Comparison of ENCODE assay signal across 18 cellular contexts in the genomic region with DNA sequence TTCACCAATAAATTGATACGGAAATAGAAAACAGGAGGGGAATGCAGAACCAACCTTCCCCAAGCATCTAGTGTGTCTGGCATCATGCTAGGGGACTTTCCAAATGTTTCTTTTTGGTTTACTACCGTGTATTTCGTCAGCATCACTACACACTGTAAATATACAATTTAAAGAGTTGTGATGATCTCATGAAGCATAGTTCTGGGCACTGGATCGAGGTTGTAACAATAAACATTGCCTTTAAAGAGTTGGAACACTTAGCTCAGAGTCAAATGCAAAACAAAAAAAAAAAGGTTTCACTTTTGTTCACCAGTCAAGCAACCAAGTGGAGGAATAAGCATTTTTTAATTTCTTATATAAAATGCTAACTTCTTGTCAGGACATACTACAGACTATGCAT. TPM values are rescaled to one million over a fixed set of nuclear protein-coding genes. Genes with fewer than 3 reads are reported as not detected.
DNase-seq lines count a peak whose midpoint lies in the region; TF ChIP-seq lines count a peak whose summit lies in the region.
"Had no signal": no experiment of that assay in that cellular context is flagged by ENCODE, and none has a peak within 500 bp of the region (broad histone marks: within the 10 kb centered on the region; RNA-seq: fewer than 3 reads in every experiment).

No MANE protein-coding gene starts in this region.

- no peak overlapping the region for H2BK120ac ChIP-seq in mesenchymal stem cell (ENCODE audit: low read depth, low read length)

- no peak for DNase-seq in CD4-positive, alpha-beta memory T cell
- DNase-seq in HFFc6 (peak; percentile 52), astrocyte of the hippocampus (ENCODE audit: low read depth, low spot score) (peak; percentile 29), mesenchymal stem cell (peak; percentile 91), HK-2 (ENCODE audit: unreplicated experiment) (no peak), GM13976 (ENCODE audit: low spot score) (no peak), ascending aorta (ENCODE audit: low spot score in 2 of 2) (no peak), osteocyte (ENCODE audit: extremely low spot score, unreplicated experiment) (no peak)
- DNase-seq: activated CD4-positive, alpha-beta T cell treated with anti-CD3 and anti-CD28 coated beads, Interleukin-2, amount 10 ng/mL, durations not matched to agents 7 days and 5 days; caudate nucleus; H9; hippocampal formation; Kasumi-1; NCI-H1930; NCI-H69; right lobe of liver; stimulated activated CD4-positive, alpha-beta T cell treated with anti-CD3 and anti-CD28 coated beads, Interleukin-4, amount 100 ng/mL, for 4 hours had no signal

- H3K14ac ChIP-seq in mesenchymal stem cell (ENCODE audit: low read length in 2 of 2): no peak overlapping the region

- H3K4me1 ChIP-seq in CD4-positive, alpha-beta memory T cell (ENCODE audit: insufficient read depth, low read length): peaks cover 21% of the 10 kb centered on the region
- H3K4me1 ChIP-seq in mesenchymal stem cell (ENCODE audit: control insufficient read depth, insufficient read depth, low read depth, low read length) (peaks cover 3% of the 10 kb centered on the region), ascending aorta (peaks cover 0 to 8% of the 10 kb centered on the region in 2 donors)

- no peaks in the 10 kb centered on the region for H3K27me3 ChIP-seq in CD4-positive, alpha-beta memory T cell (ENCODE audit: insufficient read depth, low read length)
- no peaks in the 10 kb centered on the region for H3K27me3 ChIP-seq in mesenchymal stem cell (ENCODE audit: control insufficient read depth in 1 of 2, insufficient read depth in 1 of 2, low read length in 2 of 2)
- no peaks in the 10 kb centered on the region for H3K27me3 ChIP-seq in ascending aorta
- H3K27me3 ChIP-seq: right lobe of liver had no signal

- peak overlapping the region; percentile 26 for H3K9ac ChIP-seq in mesenchymal stem cell (ENCODE audit: low read length)

- H4K91ac ChIP-seq in mesenchymal stem cell (ENCODE audit: low read length): no peak overlapping the region

- H2BK5ac ChIP-seq in mesenchymal stem cell (ENCODE audit: low read depth, low read length, poor library complexity, severe bottlenecking): no peak overlapping the region

- no peak overlapping the region for H2BK12ac ChIP-seq in mesenchymal stem cell (ENCODE audit: low read length in 2 of 2)

- no peak overlapping the region for H2BK15ac ChIP-seq in mesenchymal stem cell (ENCODE audit: low read depth, poor library complexity, severe bottlenecking)

- no peak overlapping the region for H3K27ac ChIP-seq in CD4-positive, alpha-beta memory T cell (ENCODE audit: low read depth, low read length)
- H3K27ac ChIP-seq in mesenchymal stem cell (ENCODE audit: low read length, poor library complexity, severe bottlenecking): no peak overlapping the region
- H3K27ac ChIP-seq in ascending aorta: no peak overlapping the region
- H3K27ac ChIP-seq: right lobe of liver had no signal

- peaks cover 19 to 26% of the 10 kb centered on the region in 2 donors for H3K36me3 Mint-ChIP-seq in CD4-positive, alpha-beta memory T cell
- H3K36me3 Mint-ChIP-seq in HFFc6 (ENCODE audit: low read depth) (peaks cover 13% of the 10 kb centered on the region), osteocyte (ENCODE audit: unreplicated experiment) (peaks cover 24% of the 10 kb centered on the region)

- H3K79me1 ChIP-seq in mesenchymal stem cell (replicated peaks; ENCODE audit: low read length, poor library complexity, severe bottlenecking): peaks cover 12% of the 10 kb centered on the region

- H4K8ac ChIP-seq in mesenchymal stem cell (ENCODE audit: low read length): no peak overlapping the region

- POLR2A ChIA-PET in CD4-positive, alpha-beta memory T cell (lab: Charles Lee; ENCODE audit: partially characterized antibody): interaction anchor here (1.4 kb wide), 1 partner anchor 20 kb away, joined by 4 read pairs; no protein-coding TSS in a partner anchor

- H3K4ac ChIP-seq in mesenchymal stem cell (ENCODE audit: low read depth in 1 of 2, low read length in 2 of 2): no peak overlapping the region

- peaks cover 16% of the 10 kb centered on the region for H3K36me3 ChIP-seq in CD4-positive, alpha-beta memory T cell (ENCODE audit: insufficient read depth, low read length)
- peaks cover 10 to 32% of the 10 kb centered on the region in 2 experiments for H3K36me3 ChIP-seq in mesenchymal stem cell (ENCODE audit: control insufficient read depth in 1 of 2, insufficient read depth in 2 of 2, low read depth in 1 of 2, low read length in 2 of 2)
- H3K36me3 ChIP-seq in ascending aorta: peaks cover 6 to 19% of the 10 kb centered on the region in 2 donors
- H3K36me3 ChIP-seq: right lobe of liver had no signal

- H3K4me3 Mint-ChIP-seq in CD4-positive, alpha-beta memory T cell: no peak overlapping the region
- H3K4me3 Mint-ChIP-seq in HFFc6 (no peak overlapping the region), osteocyte (ENCODE audit: unreplicated experiment) (no peak overlapping the region)
- H3K4me3 Mint-ChIP-seq: activated CD4-positive, alpha-beta T cell treated with anti-CD3 and anti-CD28 coated beads, Interleukin-2, amount 10 ng/mL, durations not matched to agents 7 days and 5 days; H9; stimulated activated memory B cell treated with anti-CD40 and anti-IgM and Interleukin-4, amounts not matched to agents 10 μg/mL and 1 μg/mL and 100 μg/mL, for 72 hours had no signal

- H3K9me3 ChIP-seq in CD4-positive, alpha-beta memory T cell (ENCODE audit: control insufficient read depth in 1 of 2, low read length in 2 of 2): no peaks in the 10 kb centered on the region
- no peaks in the 10 kb centered on the region for H3K9me3 ChIP-seq in mesenchymal stem cell (ENCODE audit: control insufficient read depth, low read length)
- H3K9me3 ChIP-seq in ascending aorta: no peaks in the 10 kb centered on the region
- H3K9me3 ChIP-seq: right lobe of liver had no signal

- no peak overlapping the region for H3K23ac ChIP-seq in mesenchymal stem cell (ENCODE audit: low read length in 2 of 2)

- TF ChIP-seq CTCF in HFFc6 (IDR thresholded peaks at IDR 0.05) (no peak), GM13976 (IDR thresholded peaks at IDR 0.05; ENCODE audit: borderline replicate concordance, control extremely low read depth, extremely low read depth, insufficient read depth, missing control alignments) (no peak), ascending aorta (IDR thresholded peaks at IDR 0.05) (no peak), osteocyte (IDR thresholded peaks at IDR 0.05) (no peak)

- WGBS in mesenchymal stem cell: 29% methylated on average over 2 of the region's 4 CpGs

- peaks cover 16 to 26% (median 21%) of the 10 kb centered on the region in 4 donors for H3K4me1 Mint-ChIP-seq in CD4-positive, alpha-beta memory T cell
- H3K4me1 Mint-ChIP-seq in HFFc6 (ENCODE audit: low read depth): peaks cover 39% of the 10 kb centered on the region
- H3K4me1 Mint-ChIP-seq in osteocyte (ENCODE audit: unreplicated experiment): peaks cover 14% of the 10 kb centered on the region

- no peak overlapping the region for H2AFZ ChIP-seq in mesenchymal stem cell (ENCODE audit: low read depth, low read length)

- CTCF ChIA-PET in CD4-positive, alpha-beta memory T cell (lab: Charles Lee; ENCODE audit: partially characterized antibody): interaction anchor here (3.5 kb wide), 1 partner anchor 20 kb away, joined by 9 read pairs; no protein-coding TSS in a partner anchor

- intact Hi-C loops in CD4-positive, alpha-beta memory T cell (cut with micrococcal nuclease): loop anchor here (10.0 kb wide), 1 partner anchor 121 kb away; no protein-coding TSS in a partner anchor
- intact Hi-C loops in ascending aorta (cut with DNase I): loop anchor here (10.0 kb wide), 1 partner anchor 281 kb away; the partner anchor contains the start of genes ARPC5L and RPL35

- H2AK5ac ChIP-seq in mesenchymal stem cell (ENCODE audit: low read length, severe bottlenecking): no peak overlapping the region

- H3K27ac Mint-ChIP-seq in CD4-positive, alpha-beta memory T cell: peak overlapping the region in 5 of 7 donors; percentile 1 to 71 (median 55)
- H3K27ac Mint-ChIP-seq in HFFc6 (peak overlapping the region; percentile 14; the same call in 1 of the 2 replicates), osteocyte (ENCODE audit: unreplicated experiment) (no peak overlapping the region)
- H3K27ac Mint-ChIP-seq: activated CD4-positive, alpha-beta T cell treated with anti-CD3 and anti-CD28 coated beads, Interleukin-2, amount 10 ng/mL, durations not matched to agents 7 days and 5 days; stimulated activated memory B cell treated with anti-CD40 and anti-IgM and Interleukin-4, amounts not matched to agents 10 μg/mL and 1 μg/mL and 100 μg/mL, for 72 hours had no signal

- in situ Hi-C loops in GM13976 (cut with MboI; ENCODE audit: low sequenced_read_pairs, unreplicated experiment): no loop called here

- no peak overlapping the region for H3K4me3 ChIP-seq in CD4-positive, alpha-beta memory T cell (ENCODE audit: low read length in 2 of 2)
- H3K4me3 ChIP-seq in mesenchymal stem cell (ENCODE audit: insufficient read depth in 1 of 2, low read depth in 1 of 2, low read length in 2 of 2): no peak overlapping the region
- no peak overlapping the region for H3K4me3 ChIP-seq in ascending aorta
- H3K4me3 ChIP-seq: right lobe of liver had no signal

- H3K18ac ChIP-seq in mesenchymal stem cell (ENCODE audit: low read depth in 1 of 2, low read length in 2 of 2): no peak overlapping the region

- no peaks in the 10 kb centered on the region for H3K9me3 Mint-ChIP-seq in CD4-positive, alpha-beta memory T cell
- H3K9me3 Mint-ChIP-seq in HFFc6 (no peaks in the 10 kb centered on the region), osteocyte (ENCODE audit: unreplicated experiment) (no peaks in the 10 kb centered on the region)
- H3K9me3 Mint-ChIP-seq: activated CD4-positive, alpha-beta T cell treated with anti-CD3 and anti-CD28 coated beads, Interleukin-2, amount 10 ng/mL, durations not matched to agents 7 days and 5 days; H9; stimulated activated memory B cell treated with anti-CD40 and anti-IgM and Interleukin-4, amounts not matched to agents 10 μg/mL and 1 μg/mL and 100 μg/mL, for 72 hours had no signal

- no peak overlapping the region for H3K4me2 ChIP-seq in mesenchymal stem cell (ENCODE audit: low read length, poor library complexity, severe bottlenecking)

- H3K27me3 Mint-ChIP-seq in CD4-positive, alpha-beta memory T cell: no peaks in the 10 kb centered on the region
- H3K27me3 Mint-ChIP-seq in HFFc6 (ENCODE audit: insufficient read depth): no peaks in the 10 kb centered on the region
- no peaks in the 10 kb centered on the region for H3K27me3 Mint-ChIP-seq in osteocyte (ENCODE audit: unreplicated experiment)
- H3K27me3 Mint-ChIP-seq: activated CD4-positive, alpha-beta T cell treated with anti-CD3 and anti-CD28 coated beads, Interleukin-2, amount 10 ng/mL, durations not matched to agents 7 days and 5 days; stimulated activated memory B cell treated with anti-CD40 and anti-IgM and Interleukin-4, amounts not matched to agents 10 μg/mL and 1 μg/mL and 100 μg/mL, for 72 hours had no signal

RNA-seq across cellular contexts. Expression of gene SCAI, which starts 2.9 kb away (rescaled TPM):
- 10 to 100 TPM; 14.7 to 15.5 TPM for total RNA-seq in CD4-positive, alpha-beta memory T cell
- polyA plus RNA-seq in CD4-positive, alpha-beta memory T cell: 1 to 10 TPM in 1 of 2 donors, under 1 TPM in 1; 0.23 to 2.4 TPM
- 1 to 10 TPM; 4.7 to 7.2 (median 5.6) TPM for total RNA-seq in HFFc6 (2021; fragmentation: NEBNext Ultra II Directional; extraction: Animal tissue kit (Norgen Biotek cat#: 25700))
- polyA plus RNA-seq in mesenchymal stem cell (2013, experiment 1 of 2): 2.6 TPM
- 2.4 TPM for polyA plus RNA-seq in mesenchymal stem cell (2013, experiment 2 of 2)
- total RNA-seq in ascending aorta (2.4 TPM), osteocyte (7.8 and 8.6 TPM in 2 replicates)

RNA-seq across cellular contexts. Expression of gene PPP6C, which starts 43.4 kb away (rescaled TPM):
- total RNA-seq in CD4-positive, alpha-beta memory T cell: 10 to 100 TPM; 49.2 TPM
- 10 to 100 TPM; 62.3 to 66.1 TPM for polyA plus RNA-seq in CD4-positive, alpha-beta memory T cell
- total RNA-seq in HFFc6 (2021; fragmentation: NEBNext Ultra II Directional; extraction: Animal tissue kit (Norgen Biotek cat#: 25700)): 10 to 100 TPM; 35.2 to 47.1 (median 40.8) TPM
- polyA plus RNA-seq in mesenchymal stem cell (2013, experiment 1 of 2): 26.0 TPM
- 27.6 TPM for polyA plus RNA-seq in mesenchymal stem cell (2013, experiment 2 of 2)
- total RNA-seq in ascending aorta (33.8 TPM), osteocyte (34.9 and 37.9 TPM in 2 replicates)

RNA-seq across cellular contexts. Expression of gene RABEPK, which starts 54.1 kb away (rescaled TPM):
- 10 to 100 TPM; 12.2 to 13.5 TPM for total RNA-seq in CD4-positive, alpha-beta memory T cell
- polyA plus RNA-seq in CD4-positive, alpha-beta memory T cell: 10 to 100 TPM; 35.9 to 43.3 TPM
- 10 to 100 TPM; 29.6 to 39.2 (median 32.7) TPM for total RNA-seq in HFFc6 (2021; fragmentation: NEBNext Ultra II Directional; extraction: Animal tissue kit (Norgen Biotek cat#: 25700))
- polyA plus RNA-seq in mesenchymal stem cell (2013, experiment 1 of 2): 23.3 TPM
- 22.8 TPM for polyA plus RNA-seq in mesenchymal stem cell (2013, experiment 2 of 2)
- 20.4 TPM for total RNA-seq in ascending aorta
- 20.2 and 20.7 TPM in 2 replicates for total RNA-seq in osteocyte

Comparison
In these comparisons a context has a peak if more than half of its experiments do, and no peak if none do; other contexts are left out.
1. DNase-seq: peak in HFFc6 (single experiment), astrocyte of the hippocampus (single experiment) and mesenchymal stem cell (single experiment); none in CD4-positive, alpha-beta memory T cell (0 of 5), HK-2 (single experiment), GM13976 (single experiment), ascending aorta (0 of 2) and osteocyte (single experiment).